Comparison of ENCODE assay signal across 25 cellular contexts in genomic region chr19:49344516-49345423, GRCh38. TPM values are rescaled to one million over a fixed set of nuclear protein-coding genes. Genes with fewer than 3 reads are reported as not detected.
DNase-seq lines count a peak whose midpoint lies in the region; ATAC-seq and TF ChIP-seq lines count a peak whose summit lies in the region.
"Had no signal": no experiment of that assay in that cellular context is flagged by ENCODE, and none has a peak within 500 bp of the region (broad histone marks: within the 10 kb centered on the region; RNA-seq: fewer than 3 reads in every experiment).

No MANE protein-coding gene starts in this region.

- POLR2A ChIA-PET in HEK293 (lab: Yijun Ruan, JAX) = no interaction called here
- POLR2A ChIA-PET in Caco-2 (lab: Charles Lee) = no interaction called here

- CTCF ChIA-PET in HEK293 (lab: Yijun Ruan, JAX) = interaction anchor here (0.9 to 1.2 kb wide), 2 partner anchors 44 to 77 kb away, joined by 3 to 10 read pairs; no protein-coding TSS in a partner anchor
- CTCF ChIA-PET in Caco-2 (lab: Charles Lee) = no interaction called here

- H3K27me3 ChIP-seq in neural progenitor cell (no peaks in the 10 kb centered on the region), Caco-2 (replicated peaks; ENCODE audit: control insufficient read depth, insufficient read depth, low read length) (no peaks in the 10 kb centered on the region)
- H3K27me3 ChIP-seq: colonic mucosa, suprapubic skin had no signal

- peaks cover 7% of the 10 kb centered on the region; the same call in 1 of the 2 replicates for H3K4me1 ChIP-seq in HEK293 (ENCODE audit: control insufficient read depth, insufficient read depth, low read length)
- no peaks in the 10 kb centered on the region for H3K4me1 ChIP-seq in neural progenitor cell
- peaks cover 8% of the 10 kb centered on the region for H3K4me1 ChIP-seq in Caco-2
- H3K4me1 ChIP-seq: A549 had no signal

- intact Hi-C loops in Caco-2 (cut with micrococcal nuclease; ENCODE audit: unreplicated experiment) = no loop called here

- H3K36me3 Mint-ChIP-seq in effector memory CD8-positive, alpha-beta T cell (ENCODE audit: insufficient read depth) = peaks cover 9% of the 10 kb centered on the region
- H3K36me3 Mint-ChIP-seq in neural progenitor cell = peaks cover 66% of the 10 kb centered on the region
- peaks cover 11% of the 10 kb centered on the region for H3K36me3 Mint-ChIP-seq in Caco-2 (ENCODE audit: insufficient read depth, unreplicated experiment)
- H3K36me3 Mint-ChIP-seq: activated naive CD4-positive, alpha-beta T cell treated with anti-CD3 and anti-CD28 coated beads, Interleukin-2, amount 50 U/mL, for 24 hours had no signal

- peaks cover 76% of the 10 kb centered on the region for H4K20me1 ChIP-seq in neural progenitor cell (ENCODE audit: low read depth)

- H3K36me3 ChIP-seq in HEK293 (ENCODE audit: control insufficient read depth in 2 of 2, insufficient read depth in 1 of 2, low read length in 2 of 2) (peaks cover 29 to 79% of the 10 kb centered on the region in 2 experiments), neural progenitor cell (peaks cover 16% of the 10 kb centered on the region), Caco-2 (ENCODE audit: control insufficient read depth, insufficient read depth, low read length) (no peaks in the 10 kb centered on the region)
- H3K36me3 ChIP-seq: colonic mucosa had no signal

- H3K27ac ChIP-seq in HEK293 (ENCODE audit: extremely low read depth, low read depth, low read length) = no peak overlapping the region
- no peak overlapping the region for H3K27ac ChIP-seq in neural progenitor cell
- H3K27ac ChIP-seq: A549, colonic mucosa, HL-60, suprapubic skin had no signal

- H3K27me3 Mint-ChIP-seq in effector memory CD8-positive, alpha-beta T cell = no peaks in the 10 kb centered on the region
- H3K27me3 Mint-ChIP-seq in neural progenitor cell (ENCODE audit: insufficient read depth, low read depth) (peaks cover 2% of the 10 kb centered on the region), Caco-2 (ENCODE audit: insufficient read depth, unreplicated experiment) (no peaks in the 10 kb centered on the region)
- H3K27me3 Mint-ChIP-seq: activated naive CD4-positive, alpha-beta T cell treated with anti-CD3 and anti-CD28 coated beads, Interleukin-2, amount 50 U/mL, for 24 hours had no signal

- no peaks in the 10 kb centered on the region for H3K9me3 Mint-ChIP-seq in effector memory CD8-positive, alpha-beta T cell
- H3K9me3 Mint-ChIP-seq in neural progenitor cell (no peaks in the 10 kb centered on the region), Caco-2 (ENCODE audit: unreplicated experiment) (no peaks in the 10 kb centered on the region)
- H3K9me3 Mint-ChIP-seq: activated naive CD4-positive, alpha-beta T cell treated with anti-CD3 and anti-CD28 coated beads, Interleukin-2, amount 50 U/mL, for 24 hours; HFFc6; mesothelial cell of epicardium had no signal

- peak; percentile 57 for DNase-seq in NCI-H748 (lab: John Stamatoyannopoulos, UW; ENCODE audit: unreplicated experiment)
- no peak for DNase-seq in NCI-H748 treated with DMSO at 0.1 percent for 48 hours (lab: John Stamatoyannopoulos, UW)
- DNase-seq in effector memory CD8-positive, alpha-beta T cell = no peak
- peak; percentile 39 for DNase-seq in neural progenitor cell (ENCODE audit: low spot score)
- no peak for DNase-seq in Caco-2
- no peak for DNase-seq in activated T-cell treated with anti-CD3 and anti-CD28 coated beads for 4 hours
- DNase-seq: activated CD8-positive, alpha-beta T cell treated with anti-CD3 and anti-CD28 coated beads, Interleukin-2, amount 10 ng/mL, durations not matched to agents 7 days and 5 days; activated T-cell treated with anti-CD3 and anti-CD28 coated beads, Interleukin-2, amount 50 U/mL, for 48 hours; C1 segment of cervical spinal cord; colonic mucosa; HFFc6; NCI-H69; stimulated activated CD4-positive, alpha-beta T cell treated with anti-CD3 and anti-CD28 coated beads, Interleukin-12 subunit alpha, Interleukin-12 subunit beta, amount 100 ng/mL, for 4 hours; T-helper 9 cell had no signal

- H3K4me1 Mint-ChIP-seq in effector memory CD8-positive, alpha-beta T cell (ENCODE audit: low read depth in 2 of 2) = peaks cover 14 to 25% of the 10 kb centered on the region in 2 donors
- peaks cover 46% of the 10 kb centered on the region for H3K4me1 Mint-ChIP-seq in neural progenitor cell
- peaks cover 8% of the 10 kb centered on the region for H3K4me1 Mint-ChIP-seq in Caco-2 (ENCODE audit: low read depth, unreplicated experiment)

- H3K4me3 ChIP-seq in HEK293 (ENCODE audit: low read depth, low read length) = no peak overlapping the region
- no peak overlapping the region for H3K4me3 ChIP-seq in neural progenitor cell
- no peak overlapping the region for H3K4me3 ChIP-seq in Caco-2 (ENCODE audit: low read depth, low read length)
- H3K4me3 ChIP-seq: A549, colonic mucosa, suprapubic skin had no signal

- peaks cover 36% of the 10 kb centered on the region for H3K79me2 ChIP-seq in neural progenitor cell (ENCODE audit: low read depth)

- no peak overlapping the region for H3K9ac ChIP-seq in neural progenitor cell

- no TSS peak for BruUV-seq in Caco-2 (replicated peaks; lab: Mats Ljungman, UMichigan)

- H3K9me3 ChIP-seq in HEK293 (ENCODE audit: control insufficient read depth, insufficient read depth, low read depth, low read length) (no peaks in the 10 kb centered on the region), neural progenitor cell (ENCODE audit: low read depth) (no peaks in the 10 kb centered on the region), Caco-2 (no peaks in the 10 kb centered on the region)
- H3K9me3 ChIP-seq: colonic mucosa, suprapubic skin had no signal

- peaks cover 78% of the 10 kb centered on the region for H3F3A ChIP-seq in neural progenitor cell (ENCODE audit: low read depth)

- H3K4me3 Mint-ChIP-seq in effector memory CD8-positive, alpha-beta T cell = peak overlapping the region; percentile 15 to 17
- H3K4me3 Mint-ChIP-seq in neural progenitor cell (peak overlapping the region; percentile 36), Caco-2 (ENCODE audit: unreplicated experiment) (no peak overlapping the region)
- H3K4me3 Mint-ChIP-seq: activated CD8-positive, alpha-beta T cell treated with anti-CD3 and anti-CD28 coated beads, Interleukin-2, amount 10 ng/mL, durations not matched to agents 7 days and 5 days; activated naive CD4-positive, alpha-beta T cell treated with anti-CD3 and anti-CD28 coated beads, Interleukin-2, amount 50 U/mL, for 24 hours; HFFc6; mesothelial cell of epicardium had no signal

- TF ChIP-seq CTCF in HEK293 (tag by site-specific recombination; IDR thresholded peaks at IDR 0.05) (no peak), neural progenitor cell (IDR thresholded peaks at IDR 0.05) (no peak), Caco-2 (IDR thresholded peaks at IDR 0.05; ENCODE audit: insufficient read depth in 1 of 2, low read depth in 1 of 2, low read length in 1 of 2, severe bottlenecking in 1 of 2, unreplicated experiment in 1 of 2) (no peak)

- peak; percentile 61 for ATAC-seq in effector memory CD8-positive, alpha-beta T cell (replicated peaks)
- no peak for ATAC-seq in HG03521 (IDR thresholded peaks at IDR 0.05; ENCODE audit: unreplicated experiment)
- ATAC-seq: A549; activated CD8-positive, alpha-beta T cell treated with anti-CD3 and anti-CD28 coated beads, Interleukin-2, amount 10 ng/mL, durations not matched to agents 7 days and 5 days; Panc1 had no signal

- peak overlapping the region; percentile 55 to 69 for H3K27ac Mint-ChIP-seq in effector memory CD8-positive, alpha-beta T cell
- H3K27ac Mint-ChIP-seq in neural progenitor cell = peak overlapping the region; percentile 35
- H3K27ac Mint-ChIP-seq in Caco-2 (ENCODE audit: unreplicated experiment) = no peak overlapping the region
- H3K27ac Mint-ChIP-seq: activated CD8-positive, alpha-beta T cell treated with anti-CD3 and anti-CD28 coated beads, Interleukin-2, amount 10 ng/mL, durations not matched to agents 7 days and 5 days; activated naive CD4-positive, alpha-beta T cell treated with anti-CD3 and anti-CD28 coated beads, Interleukin-2, amount 50 U/mL, for 24 hours; HFFc6; mesothelial cell of epicardium had no signal

- no peak overlapping the region for H3K4me2 ChIP-seq in neural progenitor cell
- H3K4me2 ChIP-seq: A549 had no signal

- H2AFZ ChIP-seq in neural progenitor cell (replicated peaks) = no peak overlapping the region

TF ChIP-seq in HEK293, 187 proteins besides CTCF, POLR2A, EP300 and RAD21 (continues in another document):
- TF ChIP-seq ZNF707 (tag by site-specific recombination; IDR thresholded peaks at IDR 0.05) (no peak), ZFP41 (tag by site-specific recombination; IDR thresholded peaks at IDR 0.05; ENCODE audit: borderline replicate concordance) (no peak), ZFP3 (tag by site-specific recombination; IDR thresholded peaks at IDR 0.05; ENCODE audit: low read depth) (no peak), PRDM1 (tag by site-specific recombination; IDR thresholded peaks at IDR 0.05) (no peak), ZNF433 (tag by site-specific recombination; IDR thresholded peaks at IDR 0.05; ENCODE audit: low read depth) (no peak), WT1 (tag by site-specific recombination; IDR thresholded peaks at IDR 0.05) (0 out of 2 replicates have a peak, but pooled peaks have one; percentile 16), ZNF549 (tag by site-specific recombination; IDR thresholded peaks at IDR 0.05) (no peak), ZBTB1 (tag by site-specific recombination; IDR thresholded peaks at IDR 0.05) (no peak)

RNA-seq across cellular contexts. Expression of gene CD37, which starts 9.6 kb away (rescaled TPM):
- total RNA-seq in neural progenitor cell (ENCODE audit: low replicate concordance) = not detected in 2 replicates
- not detected in 2 replicates for total RNA-seq in Caco-2 (2022)
- total RNA-seq: G401, HFFc6, MCF 10A, mesothelial cell of epicardium, SK-MEL-5 had no signal

RNA-seq across cellular contexts. Expression of gene TEAD2, which starts 17.4 kb away (rescaled TPM):
- total RNA-seq in neural progenitor cell (ENCODE audit: low replicate concordance) (125 and 193 TPM in 2 replicates), Caco-2 (2022) (8.6 and 8.8 TPM in 2 replicates)
- total RNA-seq: activated CD8-positive, alpha-beta T cell treated with anti-CD3 and anti-CD28 coated beads, Interleukin-2, amount 10 ng/mL, durations not matched to agents 7 days and 5 days had no signal

RNA-seq across cellular contexts. Expression of gene DKKL1, which starts 18.9 kb away (rescaled TPM):
- total RNA-seq in neural progenitor cell (ENCODE audit: low replicate concordance) = 3.0 and 5.6 TPM in 2 replicates
- not detected in 2 replicates for total RNA-seq in Caco-2 (2022)
- total RNA-seq: activated CD8-positive, alpha-beta T cell treated with anti-CD3 and anti-CD28 coated beads, Interleukin-2, amount 10 ng/mL, durations not matched to agents 7 days and 5 days; colonic mucosa; HFFc6; MCF 10A; suprapubic skin had no signal

RNA-seq across cellular contexts. Expression of gene SLC6A16, which starts 19.8 kb away (rescaled TPM):
- total RNA-seq in neural progenitor cell (ENCODE audit: low replicate concordance) (2.9 and 5.0 TPM in 2 replicates), Caco-2 (2022) (0.56 and 0.84 TPM in 2 replicates)
- total RNA-seq: G401, MCF 10A had no signal

RNA-seq across cellular contexts. Expression of gene KASH5, which starts 43.3 kb away (rescaled TPM):
- total RNA-seq in neural progenitor cell (ENCODE audit: low replicate concordance) (0.59 TPM in 1 of 2 replicates, not detected in the other), Caco-2 (2022) (0.56 and 1.00 TPM in 2 replicates)
- total RNA-seq: activated CD8-positive, alpha-beta T cell treated with anti-CD3 and anti-CD28 coated beads, Interleukin-2, amount 10 ng/mL, durations not matched to agents 7 days and 5 days; colonic mucosa; G401; HFFc6; MCF 10A; mesothelial cell of epicardium; SK-MEL-5; suprapubic skin had no signal

Comparison
In these comparisons a context has a peak if more than half of its experiments do, and no peak if none do; other contexts are left out.
1. DNase-seq: peak in NCI-H748 (single experiment) and neural progenitor cell (single experiment); none in NCI-H748 treated with DMSO at 0.1 percent for 48 hours (single experiment), effector memory CD8-positive, alpha-beta T cell (0 of 3), Caco-2 (0 of 2) and activated T-cell treated with anti-CD3 and anti-CD28 coated beads for 4 hours (single experiment).
2. RNA of gene TEAD2, which starts 17.4 kb away (total RNA-seq): 125 to 193 TPM in neural progenitor cell; 8.6 to 8.8 TPM in Caco-2; every median in the first group is over 10 times any median in the second.